ENCODE assay signal across 14 cellular contexts in genomic region chr9:15253786-15254185, GRCh38. TPM values are rescaled to one million over a fixed set of nuclear protein-coding genes. Genes with fewer than 3 reads are reported as not detected.
DNase-seq lines count a peak whose midpoint lies in the region; ATAC-seq and TF ChIP-seq lines count a peak whose summit lies in the region.
"Had no signal": no experiment of that assay in that cellular context is flagged by ENCODE, and none has a peak within 500 bp of the region (broad histone marks: within the 10 kb centered on the region; RNA-seq: fewer than 3 reads in every experiment).

No MANE protein-coding gene starts in this region.

- no peak overlapping the region for H3K9ac ChIP-seq in IMR-90 (ENCODE audit: low read depth, low read length)
- H3K9ac ChIP-seq in endodermal cell (ENCODE audit: extremely low read depth, low read length, poor library complexity, severe bottlenecking): no peak overlapping the region

- H3K79me1 ChIP-seq in IMR-90 (ENCODE audit: low read depth in 1 of 2, low read length in 2 of 2): peaks cover 0 to 24% of the 10 kb centered on the region in 2 experiments; a peak in 3 of 4 replicates

- H3K9me1 ChIP-seq in IMR-90 (ENCODE audit: insufficient read depth, low read length): peaks cover 2% of the 10 kb centered on the region; the same call in 1 of the 2 replicates

- no peaks in the 10 kb centered on the region for H3K27me3 Mint-ChIP-seq in endodermal cell (ENCODE audit: insufficient read depth)
- H3K27me3 Mint-ChIP-seq in nephron progenitor cell (ENCODE audit: low read depth, poor library complexity): no peaks in the 10 kb centered on the region
- H3K27me3 Mint-ChIP-seq: B cell; CD4-positive, alpha-beta T cell had no signal

- H3K36me3 Mint-ChIP-seq in endodermal cell (ENCODE audit: low read depth): peaks cover 28% of the 10 kb centered on the region
- H3K36me3 Mint-ChIP-seq in nephron progenitor cell (ENCODE audit: low read depth): peaks cover 16% of the 10 kb centered on the region

- H3K4me1 Mint-ChIP-seq in endodermal cell (peaks cover 22% of the 10 kb centered on the region), nephron progenitor cell (peaks cover 17% of the 10 kb centered on the region)
- H3K4me1 Mint-ChIP-seq: B cell had no signal

- in situ Hi-C loops in IMR-90 (cut with MboI; ENCODE audit: low sequenced_read_pairs): no loop called here

- no TSS peak for BruUV-seq in IMR-90 (replicated peaks; lab: Mats Ljungman, UMichigan)

- H2AK9ac ChIP-seq in IMR-90 (replicated peaks; ENCODE audit: low read depth, low read length, poor library complexity): no peak overlapping the region

- H3K4me2 ChIP-seq in IMR-90 (ENCODE audit: low read depth, low read length): no peak overlapping the region

- H2BK20ac ChIP-seq in IMR-90 (ENCODE audit: low read depth, low read length): no peak overlapping the region

- no CpG with 5 or more reads among the region's 1 CpG for WGBS in IMR-90 (ENCODE audit: extremely low coverage in 2 of 2, insufficient read length in 1 of 2), 2 experiments
- 88% methylated on average over 1 of the region's 1 CpG; no CpG with 5 or more reads in 1 of the 2 experiments for WGBS in endodermal cell (ENCODE audit: insufficient coverage in 1 of 2, insufficient read length in 1 of 2), 2 experiments
- WGBS in adrenal gland, 4 donors: 62 to 67% (median 64%) methylated on average over 1 of the region's 1 CpG
- WGBS in aorta, 2 donors: 84 to 86% methylated on average over 1 of the region's 1 CpG

- H3K23ac ChIP-seq in IMR-90 (ENCODE audit: low read depth, low read length): no peak overlapping the region; the same call in 1 of the 2 replicates

- intact Hi-C loops in IMR-90 (cut with micrococcal nuclease) (no loop called here), adrenal gland (cut with DNase I) (no loop called here), aorta (cut with DNase I) (no loop called here)

- H4K5ac ChIP-seq in IMR-90 (ENCODE audit: low read depth, low read length): no peak overlapping the region

- no peak for DNase-seq in IMR-90
- no peak for DNase-seq in endodermal cell
- DNase-seq in nephron progenitor cell: no peak
- DNase-seq in adrenal gland: no peak
- DNase-seq in aorta: no peak
- DNase-seq in NCI-H1417 (lab: John Stamatoyannopoulos, UW): no peak
- DNase-seq: C1 segment of cervical spinal cord; CD4-positive, alpha-beta T cell; DMS79 had no signal

- no peak overlapping the region for H2AK5ac ChIP-seq in IMR-90 (ENCODE audit: low read depth, low read length)

- peak overlapping the region; percentile 45; the same call in 1 of the 2 replicates for H4K91ac ChIP-seq in IMR-90 (ENCODE audit: insufficient read depth, low read depth, low read length)

- H4K8ac ChIP-seq in IMR-90 (ENCODE audit: low read depth in 2 of 2, low read length in 2 of 2): no peak overlapping the region

- no peak overlapping the region for H3K4me3 ChIP-seq in IMR-90 (ENCODE audit: insufficient read depth, low read depth, low read length)
- no peak overlapping the region for H3K4me3 ChIP-seq in endodermal cell (ENCODE audit: low read length)
- H3K4me3 ChIP-seq in adrenal gland: no peak overlapping the region
- no peak overlapping the region for H3K4me3 ChIP-seq in aorta (ENCODE audit: low read length in 2 of 2)
- H3K4me3 ChIP-seq: GM12878 had no signal

- 0 out of 2 replicates have a peak overlapping the region, but pooled peaks have one; percentile 13 for H3K14ac ChIP-seq in IMR-90 (replicated peaks; ENCODE audit: low read depth, low read length)

- dilution Hi-C loops in IMR-90 (cut with HindIII; ENCODE audit: low sequenced_read_pairs, unreplicated experiment): no loop called here

- H4K20me1 ChIP-seq in IMR-90 (ENCODE audit: insufficient read depth, low read length): no peaks in the 10 kb centered on the region

- no peak for TF ChIP-seq POLR2A in IMR-90 (IDR thresholded peaks at IDR 0.05; ENCODE audit: low read depth, low read length)
- no peak for TF ChIP-seq POLR2A in adrenal gland (IDR thresholded peaks at IDR 0.05)

- no peak for ATAC-seq in IMR-90 (ENCODE audit: low read depth)
- ATAC-seq in aorta (ENCODE audit: low FRiP score): no peak
- ATAC-seq in GM21723 (IDR thresholded peaks at IDR 0.05; ENCODE audit: unreplicated experiment): no peak
- ATAC-seq: GM12878 had no signal

- H3K9me3 ChIP-seq in IMR-90 (ENCODE audit: control insufficient read depth, insufficient read depth, low read length) (no peaks in the 10 kb centered on the region), endodermal cell (ENCODE audit: control insufficient read depth, low read length) (peaks cover 16% of the 10 kb centered on the region), adrenal gland (replicated peaks in 1 of 3) (no peaks in the 10 kb centered on the region), aorta (ENCODE audit: control insufficient read depth, low read length) (no peaks in the 10 kb centered on the region)

- H3K27ac Mint-ChIP-seq in endodermal cell (peak overlapping the region; percentile 59), nephron progenitor cell (peak overlapping the region; percentile 64)
- H3K27ac Mint-ChIP-seq: B cell; CD4-positive, alpha-beta T cell; HFFc6 had no signal

- no peak overlapping the region for H3K18ac ChIP-seq in IMR-90 (ENCODE audit: low read depth, low read length)

- TF ChIP-seq CTCF in IMR-90 (conservative IDR thresholded peaks at IDR 0.05; ENCODE audit: low read depth, low read length) (no peak), VCaP (conservative IDR thresholded peaks at IDR 0.05) (no peak), endodermal cell (conservative IDR thresholded peaks at IDR 0.05) (no peak), nephron progenitor cell (IDR thresholded peaks at IDR 0.05) (no peak), adrenal gland (IDR thresholded peaks at IDR 0.05) (no peak)

- no peak overlapping the region for H2AFZ ChIP-seq in IMR-90 (replicated peaks; ENCODE audit: low read length, poor library complexity)

- H3K9me3 Mint-ChIP-seq in endodermal cell (peaks cover 3% of the 10 kb centered on the region), nephron progenitor cell (no peaks in the 10 kb centered on the region)
- H3K9me3 Mint-ChIP-seq: CD4-positive, alpha-beta T cell; HFFc6 had no signal

- H2BK5ac ChIP-seq in IMR-90 (ENCODE audit: low read depth, low read length, poor library complexity, severe bottlenecking): no peak overlapping the region

- no peak overlapping the region for H3K56ac ChIP-seq in IMR-90 (ENCODE audit: extremely low read depth, insufficient read depth, low read length)

- H2BK15ac ChIP-seq in IMR-90 (ENCODE audit: low read depth, low read length): peak overlapping the region; percentile 81; the same call in 1 of the 3 replicates

- no peak for TF ChIP-seq RAD21 in IMR-90 (IDR thresholded peaks at IDR 0.05; ENCODE audit: low read length)

- no peak overlapping the region for H3K4me3 Mint-ChIP-seq in endodermal cell
- H3K4me3 Mint-ChIP-seq in nephron progenitor cell: no peak overlapping the region
- H3K4me3 Mint-ChIP-seq: B cell; CD4-positive, alpha-beta T cell; HFFc6 had no signal

- H3K4ac ChIP-seq in IMR-90 (ENCODE audit: low read depth, low read length): no peak overlapping the region

- H3K27ac ChIP-seq in IMR-90 (ENCODE audit: insufficient read depth, low read length) (no peak overlapping the region), VCaP (peak overlapping the region; percentile 48), endodermal cell (ENCODE audit: low read depth, low read length) (no peak overlapping the region), adrenal gland (no peak overlapping the region), aorta (ENCODE audit: low read depth in 1 of 2, low read length in 2 of 2) (no peak overlapping the region)

- POLR2A ChIA-PET in IMR-90 (lab: Charles Lee; ENCODE audit: unreplicated experiment): no interaction called here

- H3K36me3 ChIP-seq in IMR-90 (ENCODE audit: control insufficient read depth, insufficient read depth, low read length) (peaks cover 3% of the 10 kb centered on the region), endodermal cell (ENCODE audit: control insufficient read depth, insufficient read depth, low read length) (peaks cover 9% of the 10 kb centered on the region), adrenal gland (replicated peaks in 1 of 2) (no peaks in the 10 kb centered on the region), aorta (ENCODE audit: control insufficient read depth in 1 of 2, insufficient read depth in 2 of 2, low read length in 1 of 2) (no peaks in the 10 kb centered on the region)

- CTCF ChIA-PET in IMR-90 (lab: Yijun Ruan, JAX): no interaction called here

- H3K4me1 ChIP-seq in IMR-90 (ENCODE audit: control insufficient read depth, insufficient read depth, low read length): peaks cover 12% of the 10 kb centered on the region
- peaks cover 8% of the 10 kb centered on the region for H3K4me1 ChIP-seq in endodermal cell (ENCODE audit: control insufficient read depth, insufficient read depth, low read length)
- no peaks in the 10 kb centered on the region for H3K4me1 ChIP-seq in adrenal gland (replicated peaks in 1 of 2)
- H3K4me1 ChIP-seq in aorta (ENCODE audit: control insufficient read depth in 1 of 2, insufficient read depth in 2 of 2, low read length in 2 of 2): peaks cover 0 to 2% of the 10 kb centered on the region in 2 donors

- H3K27me3 ChIP-seq in IMR-90 (ENCODE audit: control insufficient read depth, insufficient read depth, low read length) (no peaks in the 10 kb centered on the region), endodermal cell (ENCODE audit: control insufficient read depth, insufficient read depth, low read length, poor library complexity, severe bottlenecking) (no peaks in the 10 kb centered on the region), adrenal gland (no peaks in the 10 kb centered on the region), aorta (ENCODE audit: control insufficient read depth in 1 of 2, insufficient read depth in 2 of 2, low read length in 1 of 2) (no peaks in the 10 kb centered on the region)

- H2BK120ac ChIP-seq in IMR-90 (ENCODE audit: low read depth, low read length): no peak overlapping the region

RNA-seq across cellular contexts. Expression of gene TTC39B, which starts 53.2 kb away (rescaled TPM):
- total RNA-seq in IMR-90 (2012; rRNA removed): 9.7 and 12.2 TPM in 2 replicates
- 1.8 and 2.5 TPM in 2 replicates for polyA plus RNA-seq in IMR-90 (2012; rRNA removed)
- 0.30 and 0.68 TPM in 2 replicates for polyA plus RNA-seq in IMR-90 (2012; cell fraction: cytosol; rRNA removed)
- polyA plus RNA-seq in IMR-90 (2012; cell fraction: nucleus; rRNA removed; ENCODE audit: low replicate concordance): 1.3 and 8.3 TPM in 2 replicates
- total RNA-seq in endodermal cell: 10 to 100 TPM; 53.5 to 69.5 TPM
- 6.8 TPM for polyA plus RNA-seq in endodermal cell (2013, experiment 1 of 2)
- polyA plus RNA-seq in endodermal cell (2013, experiment 2 of 2): 5.8 TPM
- total RNA-seq in adrenal gland: 10 to 100 TPM in 6 of 8 donors, 1 to 10 TPM in 2; 7.3 to 14.4 (median 12.8) TPM
- 1 to 10 TPM; 3.7 to 6.8 (median 4.9) TPM for polyA plus RNA-seq in adrenal gland
- 10 to 100 TPM; 35.2 to 40.8 TPM for total RNA-seq in aorta
- polyA plus RNA-seq in aorta: 10 to 100 TPM in 1 of 2 donors, 1 to 10 TPM in 1; 6.1 to 18.3 TPM
